Comparison of ENCODE assay signal across 17 cellular contexts in the genomic region with DNA sequence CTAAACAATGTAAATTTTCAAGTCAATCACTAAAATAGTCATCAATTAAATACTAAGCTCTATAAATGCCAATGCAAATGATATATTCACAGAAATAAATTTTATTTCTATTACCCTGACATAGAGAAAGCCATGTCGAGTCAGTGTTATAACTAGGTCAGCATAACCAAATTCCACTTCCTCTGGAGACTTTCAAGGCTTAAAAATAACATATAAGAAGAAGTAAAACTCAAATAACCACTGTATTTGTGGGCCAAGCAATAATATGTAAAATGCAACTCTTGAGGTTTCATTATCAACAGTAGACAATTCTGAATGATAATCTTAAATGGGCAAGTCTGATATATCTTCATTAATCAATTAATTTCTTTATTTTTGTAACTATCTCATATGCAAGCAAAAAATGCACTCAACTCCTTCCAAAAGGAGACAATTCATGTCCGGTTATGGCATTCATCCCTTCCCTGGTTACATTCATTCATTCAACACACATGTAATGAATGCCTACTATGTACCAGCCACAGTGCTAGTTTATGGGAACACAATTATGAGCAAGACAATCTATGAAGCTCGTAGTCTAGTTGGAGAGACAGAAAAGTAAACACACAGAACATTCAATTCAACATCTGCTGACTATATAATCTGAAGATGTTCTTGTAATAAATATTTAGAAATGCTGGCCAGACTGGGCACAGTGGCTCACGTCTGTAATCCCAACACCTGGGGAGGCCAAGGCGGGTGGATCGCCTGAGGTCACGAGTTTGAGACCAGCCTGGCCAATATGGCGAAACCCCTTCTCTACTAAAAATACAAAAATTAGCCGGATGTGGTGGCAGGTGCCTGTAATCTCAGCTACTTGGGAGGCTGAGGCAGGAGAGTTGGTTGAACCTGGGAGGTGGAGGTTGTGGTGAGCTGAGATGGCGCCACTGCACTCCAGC. TPM values are rescaled to one million over a fixed set of nuclear protein-coding genes. Genes with fewer than 3 reads are reported as not detected.
A peak's percentile ranks its signal among the peaks of the same experiment; 100 is the strongest.
DNase-seq lines count a peak whose midpoint lies in the region; ATAC-seq and TF ChIP-seq lines count a peak whose summit lies in the region.
"Had no signal": no experiment of that assay in that cellular context is flagged by ENCODE, and none has a peak within 500 bp of the region (broad histone marks: within the 10 kb centered on the region; RNA-seq: fewer than 3 reads in every experiment).

No MANE protein-coding gene starts in this region.

- peak overlapping the region; percentile 30 for H3K4me3 ChIP-seq in GM12865 (ENCODE audit: low read depth, low read length)
- H3K4me3 ChIP-seq: esophagus muscularis mucosa, psoas muscle had no signal

- DNase-seq in GM12865 (ENCODE audit: low read depth) (peak; percentile 82), globus pallidus (ENCODE audit: low spot score) (peak; percentile 9), AG08395 (ENCODE audit: low spot score) (no peak)
- no peak for DNase-seq in activated CD4-positive, alpha-beta T cell treated with anti-CD3 and anti-CD28 coated beads for 4 hours
- DNase-seq in activated T-cell treated with anti-CD3 and anti-CD28 coated beads, Interleukin-2, amount 50 U/mL, for 4 hours: no peak
- DNase-seq in NK-92 treated with Interleukin-12 subunit alpha and Interleukin-12 subunit beta, amount 100 ng/mL, for 24 hours (lab: John Stamatoyannopoulos, UW): no peak
- DNase-seq: C1 segment of cervical spinal cord; IMR-90; midbrain; NCI-H2081; OCI-M1; psoas muscle; stimulated activated naive CD4-positive, alpha-beta T cell treated with Interleukin-2 at 50 U/mL for 16 hours had no signal

- no peak for TF ChIP-seq CTCF in GM12865 (IDR thresholded peaks at IDR 0.05; ENCODE audit: insufficient read depth, low read depth, low read length, missing control alignments)

- peak; percentile 62 for ATAC-seq in GM21367 (IDR thresholded peaks at IDR 0.05; ENCODE audit: unreplicated experiment)
- peak; percentile 75 for ATAC-seq in HG03378 (IDR thresholded peaks at IDR 0.05; ENCODE audit: unreplicated experiment)
- no peak for ATAC-seq in activated T-cell treated with anti-CD3 and anti-CD28 coated beads, Interleukin-2, amount 50 U/mL, for 4 hours
- ATAC-seq: psoas muscle had no signal

- peaks cover 12% of the 10 kb centered on the region for H3K4me1 Mint-ChIP-seq in activated T-cell treated with anti-CD3 and anti-CD28 coated beads, Interleukin-2, amount 50 U/mL, for 4 hours (ENCODE audit: low read depth)

- no peaks in the 10 kb centered on the region for H3K9me3 Mint-ChIP-seq in activated T-cell treated with anti-CD3 and anti-CD28 coated beads, Interleukin-2, amount 50 U/mL, for 4 hours

- H3K4me3 Mint-ChIP-seq in activated T-cell treated with anti-CD3 and anti-CD28 coated beads, Interleukin-2, amount 50 U/mL, for 4 hours: no peak overlapping the region
- H3K4me3 Mint-ChIP-seq: activated naive CD8-positive, alpha-beta T cell had no signal

- no peaks in the 10 kb centered on the region for H3K27me3 Mint-ChIP-seq in activated T-cell treated with anti-CD3 and anti-CD28 coated beads, Interleukin-2, amount 50 U/mL, for 4 hours (ENCODE audit: low read depth)
- H3K27me3 Mint-ChIP-seq: activated naive CD8-positive, alpha-beta T cell had no signal

- H3K36me3 Mint-ChIP-seq in activated T-cell treated with anti-CD3 and anti-CD28 coated beads, Interleukin-2, amount 50 U/mL, for 4 hours (ENCODE audit: insufficient read depth): no peaks in the 10 kb centered on the region
- H3K36me3 Mint-ChIP-seq: activated naive CD8-positive, alpha-beta T cell had no signal

RNA-seq across cellular contexts. Expression of a gene that starts 37.1 kb away (rescaled TPM):
- total RNA-seq in activated T-cell treated with anti-CD3 and anti-CD28 coated beads, Interleukin-2, amount 50 U/mL, for 4 hours: 100 to 1,000 TPM; 349 to 426 (median 389) TPM

RNA-seq across cellular contexts. Expression of a gene that starts 48.5 kb away (rescaled TPM):
- total RNA-seq in activated T-cell treated with anti-CD3 and anti-CD28 coated beads, Interleukin-2, amount 50 U/mL, for 4 hours: 10 to 100 TPM; 31.0 to 35.6 (median 31.8) TPM

Comparison
In these comparisons a context has a peak if more than half of its experiments do, and no peak if none do; other contexts are left out.
1. DNase-seq: peak in GM12865 (single experiment) and globus pallidus (single experiment); none in activated CD4-positive, alpha-beta T cell treated with anti-CD3 and anti-CD28 coated beads for 4 hours (0 of 2), AG08395 (single experiment), activated T-cell treated with anti-CD3 and anti-CD28 coated beads, Interleukin-2, amount 50 U/mL, for 4 hours (single experiment) and NK-92 treated with Interleukin-12 subunit alpha and Interleukin-12 subunit beta, amount 100 ng/mL, for 24 hours (single experiment).
2. ATAC-seq: peak in GM21367 (single experiment) and HG03378 (single experiment); none in activated T-cell treated with anti-CD3 and anti-CD28 coated beads, Interleukin-2, amount 50 U/mL, for 4 hours (0 of 2).